8 cellular contexts compared by ENCODE assay signal in the genomic region with DNA sequence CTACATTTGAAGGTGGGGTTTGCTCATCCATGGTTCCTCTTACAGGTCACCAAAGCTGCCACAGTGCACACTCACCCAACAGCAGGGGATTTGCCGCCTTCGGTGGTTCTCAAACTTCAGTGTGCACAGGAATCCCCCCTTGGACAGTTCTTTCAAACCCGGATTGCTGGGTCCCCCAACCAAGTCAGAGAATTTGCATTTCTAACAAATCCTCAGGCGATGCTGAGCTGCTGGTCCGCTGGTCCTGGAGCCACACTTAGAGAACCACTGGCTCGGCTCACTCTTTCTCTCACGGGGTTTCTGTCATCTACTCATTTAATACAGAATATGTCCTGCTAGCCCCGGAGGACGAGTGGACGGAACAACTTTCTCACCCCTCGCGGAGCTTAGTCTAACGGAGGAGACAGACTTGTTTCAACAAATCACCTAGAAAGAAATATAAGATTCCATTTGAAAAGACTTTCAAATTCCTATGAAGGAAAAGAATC. TPM values are rescaled to one million over a fixed set of nuclear protein-coding genes. Genes with fewer than 3 reads are reported as not detected.
A peak's percentile ranks its signal among the peaks of the same experiment; 100 is the strongest.
DNase-seq lines count a peak whose midpoint lies in the region; ATAC-seq and TF ChIP-seq lines count a peak whose summit lies in the region.

No MANE protein-coding gene starts in this region.

- H3K9me3 Mint-ChIP-seq in activated CD4-positive, alpha-beta T cell treated with anti-CD3 and anti-CD28 coated beads, Interleukin-2, amount 10 ng/mL, durations not matched to agents 24 days and 14 days, result no peaks in the 10 kb centered on the region

- H3K27ac ChIP-seq in right lobe of liver (peak overlapping the region; percentile 98 to 100 (median 100)), suprapubic skin (peak overlapping the region; percentile 99)

- no peak for TF ChIP-seq CTCF in right lobe of liver (IDR thresholded peaks at IDR 0.05)
- TF ChIP-seq CTCF in suprapubic skin (IDR thresholded peaks at IDR 0.05), result no peak

- peaks cover 61% of the 10 kb centered on the region for H3K4me1 Mint-ChIP-seq in activated CD4-positive, alpha-beta T cell treated with anti-CD3 and anti-CD28 coated beads, Interleukin-2, amount 10 ng/mL, durations not matched to agents 24 days and 14 days

- H3K4me1 ChIP-seq in adipocyte (ENCODE audit: control insufficient read depth, insufficient read depth, low read length), result peaks cover 37% of the 10 kb centered on the region
- H3K4me1 ChIP-seq in right lobe of liver, result peaks cover 0 to 72% (median 31%) of the 10 kb centered on the region in 4 donors
- peaks cover 78% of the 10 kb centered on the region for H3K4me1 ChIP-seq in suprapubic skin

- TF ChIP-seq EP300 in suprapubic skin (IDR thresholded peaks at IDR 0.05), result no peak

- H3K9ac ChIP-seq in adipocyte (ENCODE audit: low read length), result peak overlapping the region; percentile 91

- H3K27ac Mint-ChIP-seq in activated CD4-positive, alpha-beta T cell treated with anti-CD3 and anti-CD28 coated beads, Interleukin-2, amount 10 ng/mL, durations not matched to agents 24 days and 14 days, result peak overlapping the region; percentile 90

- 29% methylated on average over 13 of the region's 13 CpGs for WGBS in right lobe of liver (ENCODE audit: insufficient coverage, low coverage, low lambda C conversion rate, missing lambda C conversion rate)
- 51% methylated on average over 13 of the region's 13 CpGs for WGBS in suprapubic skin

- peak overlapping the region; percentile 67 for H3K4me3 ChIP-seq in adipocyte (ENCODE audit: low read length)
- H3K4me3 ChIP-seq in right lobe of liver, result peak overlapping the region; percentile 55 to 66 (median 65)
- H3K4me3 ChIP-seq in suprapubic skin, result peak overlapping the region; percentile 59

- H3K36me3 ChIP-seq in adipocyte (ENCODE audit: control insufficient read depth, insufficient read depth, low read length, severe bottlenecking), result no peaks in the 10 kb centered on the region
- H3K36me3 ChIP-seq in right lobe of liver, result no peaks in the 10 kb centered on the region
- no peaks in the 10 kb centered on the region for H3K36me3 ChIP-seq in suprapubic skin

- H3K27me3 ChIP-seq in adipocyte (replicated peaks; ENCODE audit: control insufficient read depth, insufficient read depth, low read length), result no peaks in the 10 kb centered on the region
- no peaks in the 10 kb centered on the region for H3K27me3 ChIP-seq in right lobe of liver
- H3K27me3 ChIP-seq in suprapubic skin, result no peaks in the 10 kb centered on the region

- no peaks in the 10 kb centered on the region for H3K36me3 Mint-ChIP-seq in activated CD4-positive, alpha-beta T cell treated with anti-CD3 and anti-CD28 coated beads, Interleukin-2, amount 10 ng/mL, durations not matched to agents 24 days and 14 days (ENCODE audit: low read depth)

- H3K27me3 Mint-ChIP-seq in activated CD4-positive, alpha-beta T cell treated with anti-CD3 and anti-CD28 coated beads, Interleukin-2, amount 10 ng/mL, durations not matched to agents 24 days and 14 days, result no peaks in the 10 kb centered on the region

- no peak for ATAC-seq in right lobe of liver
- no peak for ATAC-seq in GM18868 (IDR thresholded peaks at IDR 0.05; ENCODE audit: unreplicated experiment)
- no peak for ATAC-seq in GM21447 (IDR thresholded peaks at IDR 0.05; ENCODE audit: unreplicated experiment)

- H3K9me3 ChIP-seq in adipocyte (ENCODE audit: control insufficient read depth, low read length) (no peaks in the 10 kb centered on the region), right lobe of liver (no peaks in the 10 kb centered on the region), suprapubic skin (no peaks in the 10 kb centered on the region)

- peak overlapping the region; percentile 79 for H3K4me3 Mint-ChIP-seq in activated CD4-positive, alpha-beta T cell treated with anti-CD3 and anti-CD28 coated beads, Interleukin-2, amount 10 ng/mL, durations not matched to agents 24 days and 14 days

- intact Hi-C loops in activated CD4-positive, alpha-beta T cell treated with anti-CD3 and anti-CD28 coated beads, Interleukin-2, amount 10 ng/mL, durations not matched to agents 24 days and 14 days (cut with micrococcal nuclease), result loop anchor here (1.0 to 10.0 kb wide), 7 partner anchors 22 to 1122 kb away; a partner anchor contains a TSS
- intact Hi-C loops in right lobe of liver (cut with DNase I), result loop anchor here (5.0 to 10.0 kb wide), 2 partner anchors 562 to 570 kb away; no protein-coding TSS in a partner anchor

- DNase-seq in activated CD4-positive, alpha-beta T cell treated with anti-CD3 and anti-CD28 coated beads, Interleukin-2, amount 10 ng/mL, durations not matched to agents 24 days and 14 days, result no peak
- no peak for DNase-seq in activated CD4-positive, alpha-beta T cell treated with anti-CD3 and anti-CD28 coated beads for 48 hours
- DNase-seq in adipocyte (ENCODE audit: low read depth), result no peak
- no peak for DNase-seq in right lobe of liver
- no peak for DNase-seq in suprapubic skin (ENCODE audit: low spot score in 2 of 2)
- no peak for DNase-seq in NCI-H82 treated with DMSO at 0.1 percent for 48 hours (lab: John Stamatoyannopoulos, UW; ENCODE audit: unreplicated experiment)

- no peak for TF ChIP-seq POLR2A in right lobe of liver (IDR thresholded peaks at IDR 0.05)
- no peak for TF ChIP-seq POLR2A in suprapubic skin (IDR thresholded peaks at IDR 0.05)

RNA-seq across cellular contexts. Expression of a gene that starts 24.1 kb away (rescaled TPM):
- 106 TPM in 2 replicates for total RNA-seq in activated CD4-positive, alpha-beta T cell treated with anti-CD3 and anti-CD28 coated beads, Interleukin-2, amount 10 ng/mL, durations not matched to agents 24 days and 14 days
- total RNA-seq in right lobe of liver (100 to 1,000 TPM; 109 to 298 (median 218) TPM), suprapubic skin (1,000 to 10,000 TPM; 1,382 to 1,995 (median 1,611) TPM)

Comparison
In these comparisons a context has a peak if more than half of its experiments do, and no peak if none do; other contexts are left out.
1. RNA of a gene that starts 24.1 kb away (total RNA-seq): 1,382 to 1,995 TPM in suprapubic skin; 109 to 298 TPM in right lobe of liver and 106 TPM in activated CD4-positive, alpha-beta T cell treated with anti-CD3 and anti-CD28 coated beads, Interleukin-2, amount 10 ng/mL, durations not matched to agents 24 days and 14 days; every median in the first group is over 4 times any median in the second.
2. Peak in every context shown above with its lines, with median percentiles within 50 percentile points of each other: H3K4me3 ChIP-seq.